1 cellular context compared by ENCODE assay signal in genomic region chr2:28661589-28662001, GRCh38.
TF ChIP-seq lines count a peak whose summit lies in the region.

No MANE protein-coding gene starts in this region.

TF ChIP-seq in SK-N-SH treated with all-trans-retinoic acid at 6 μM for 48 hours, 23 proteins besides CTCF, POLR2A, EP300 and RAD21 (continued from another document):
- TF ChIP-seq CREB5 (CRISPR knock-in tag; IDR thresholded peaks at IDR 0.05; ENCODE audit: low read depth) (no peak), TOX (CRISPR knock-in tag; IDR thresholded peaks at IDR 0.05; ENCODE audit: borderline replicate concordance) (no peak), ESRRG (CRISPR knock-in tag; IDR thresholded peaks at IDR 0.05) (no peak), ZFP30 (CRISPR knock-in tag; IDR thresholded peaks at IDR 0.05) (no peak), ZNF70 (CRISPR knock-in tag; IDR thresholded peaks at IDR 0.05) (peak; percentile 35; the same call in 1 of the 2 replicates)
